In the genomic region with DNA sequence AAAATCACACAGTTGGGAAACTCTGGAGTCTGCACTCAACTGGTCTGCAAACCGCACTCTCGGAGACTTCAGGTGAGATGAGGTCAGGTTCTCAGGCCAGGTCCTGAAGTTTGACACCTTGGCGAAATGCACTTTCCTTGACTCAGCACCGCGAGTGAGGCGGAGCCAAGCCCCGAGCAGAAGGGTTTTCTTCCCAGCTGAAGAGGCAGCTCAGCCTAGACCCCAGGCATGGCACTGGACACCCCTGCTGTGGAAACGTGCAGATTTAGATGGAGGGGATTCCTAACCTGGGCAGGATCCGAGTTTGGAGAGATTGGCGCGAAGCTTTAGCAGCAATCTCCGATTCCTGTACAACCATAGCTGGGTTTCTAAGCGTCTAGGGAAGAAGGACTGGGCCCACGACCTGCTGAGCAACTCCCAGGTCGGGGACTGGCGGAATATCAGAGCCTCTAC, we compare ENCODE assay signal across 1 cellular context.
TF ChIP-seq lines count a peak whose summit lies in the region.

No MANE protein-coding gene starts in this region.

TF ChIP-seq in GM23338, 12 proteins besides CTCF, POLR2A, EP300 and RAD21:
- TF ChIP-seq, protein P1, sequence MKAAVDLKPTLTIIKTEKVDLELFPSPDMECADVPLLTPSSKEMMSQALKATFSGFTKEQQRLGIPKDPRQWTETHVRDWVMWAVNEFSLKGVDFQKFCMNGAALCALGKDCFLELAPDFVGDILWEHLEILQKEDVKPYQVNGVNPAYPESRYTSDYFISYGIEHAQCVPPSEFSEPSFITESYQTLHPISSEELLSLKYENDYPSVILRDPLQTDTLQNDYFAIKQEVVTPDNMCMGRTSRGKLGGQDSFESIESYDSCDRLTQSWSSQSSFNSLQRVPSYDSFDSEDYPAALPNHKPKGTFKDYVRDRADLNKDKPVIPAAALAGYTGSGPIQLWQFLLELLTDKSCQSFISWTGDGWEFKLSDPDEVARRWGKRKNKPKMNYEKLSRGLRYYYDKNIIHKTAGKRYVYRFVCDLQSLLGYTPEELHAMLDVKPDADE (IDR thresholded peaks at IDR 0.05) = no peak
- TF ChIP-seq EZH2 (IDR thresholded peaks at IDR 0.05; ENCODE audit: low read depth, unreplicated experiment) = peak; percentile 64
